17 cellular contexts compared by ENCODE assay signal in the genomic region with DNA sequence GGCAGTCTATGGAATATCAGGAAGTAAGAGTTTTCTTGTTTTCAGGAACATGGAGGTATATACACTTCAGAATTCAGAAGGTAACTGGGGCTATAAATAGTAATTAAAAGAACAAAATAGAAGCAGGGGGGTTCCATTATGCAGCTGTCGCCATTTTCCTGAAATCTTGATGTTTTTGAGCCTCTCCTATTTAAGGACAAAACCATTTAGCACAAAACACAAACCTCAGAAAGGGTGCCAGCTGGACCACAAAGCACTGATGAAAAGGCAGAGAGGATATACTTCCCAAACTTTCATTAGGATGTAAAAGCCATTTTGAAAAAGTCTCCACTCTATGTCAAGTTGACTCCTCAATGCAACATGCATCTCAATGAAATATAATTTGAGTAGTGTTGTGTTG. TPM values are rescaled to one million over a fixed set of nuclear protein-coding genes. Genes with fewer than 3 reads are reported as not detected.
DNase-seq lines count a peak whose midpoint lies in the region; ATAC-seq and TF ChIP-seq lines count a peak whose summit lies in the region.
"Had no signal": no experiment of that assay in that cellular context is flagged by ENCODE, and none has a peak within 500 bp of the region (broad histone marks: within the 10 kb centered on the region; RNA-seq: fewer than 3 reads in every experiment).

No MANE protein-coding gene starts in this region.

- no peaks in the 10 kb centered on the region for H3K9me3 Mint-ChIP-seq in activated CD8-positive, alpha-beta T cell treated with anti-CD3 and anti-CD28 coated beads for 36 hours
- H3K9me3 Mint-ChIP-seq in activated CD8-positive, alpha-beta T cell treated with anti-CD3 and anti-CD28 coated beads, Interleukin-2, amount 10 ng/mL, durations not matched to agents 7 days and 5 days (ENCODE audit: insufficient read depth), result no peaks in the 10 kb centered on the region
- no peaks in the 10 kb centered on the region; the same call in 2 of the 3 replicates for H3K9me3 Mint-ChIP-seq in GM23338
- H3K9me3 Mint-ChIP-seq: CD8-positive, alpha-beta memory T cell had no signal

- H3K79me2 ChIP-seq in GM23338 (replicated peaks; ENCODE audit: insufficient read depth), result peaks cover 35% of the 10 kb centered on the region

- H3K9me3 ChIP-seq in cardiac muscle cell (ENCODE audit: low read depth) (no peaks in the 10 kb centered on the region), heart left ventricle (no peaks in the 10 kb centered on the region), neutrophil (no peaks in the 10 kb centered on the region)
- H3K9me3 ChIP-seq: BLaER1, Caco-2 had no signal

- peak overlapping the region; percentile 8 for H3K27ac ChIP-seq in cardiac muscle cell
- H3K27ac ChIP-seq in heart left ventricle, result no peak overlapping the region
- H3K27ac ChIP-seq in GM23338 (ENCODE audit: low read depth), result peak overlapping the region; percentile 17
- peak overlapping the region; percentile 27 for H3K27ac ChIP-seq in neutrophil
- H3K27ac ChIP-seq: BLaER1 had no signal

- no peaks in the 10 kb centered on the region for H3K27me3 Mint-ChIP-seq in activated CD8-positive, alpha-beta T cell treated with anti-CD3 and anti-CD28 coated beads for 36 hours
- no peaks in the 10 kb centered on the region for H3K27me3 Mint-ChIP-seq in activated CD8-positive, alpha-beta T cell treated with anti-CD3 and anti-CD28 coated beads, Interleukin-2, amount 10 ng/mL, durations not matched to agents 7 days and 5 days (ENCODE audit: low read depth)
- peaks cover 22% of the 10 kb centered on the region for H3K27me3 Mint-ChIP-seq in GM23338 (ENCODE audit: insufficient read depth, low read depth, poor library complexity)
- H3K27me3 Mint-ChIP-seq: CD8-positive, alpha-beta memory T cell had no signal

- intact Hi-C loops in activated CD8-positive, alpha-beta T cell treated with anti-CD3 and anti-CD28 coated beads for 36 hours (cut with micrococcal nuclease), result no loop called here
- intact Hi-C loops in heart left ventricle (cut with DNase I), result no loop called here

- ATAC-seq in activated CD8-positive, alpha-beta T cell treated with anti-CD3 and anti-CD28 coated beads for 36 hours, result no peak
- ATAC-seq in activated CD8-positive, alpha-beta T cell treated with anti-CD3 and anti-CD28 coated beads, Interleukin-2, amount 10 ng/mL, durations not matched to agents 7 days and 5 days, result no peak
- ATAC-seq in heart left ventricle, result no peak
- ATAC-seq in GM23338, result no peak
- ATAC-seq in HG03571 (IDR thresholded peaks at IDR 0.05; ENCODE audit: unreplicated experiment), result no peak
- ATAC-seq: HCT116 had no signal

- H3K4me3 Mint-ChIP-seq in activated CD8-positive, alpha-beta T cell treated with anti-CD3 and anti-CD28 coated beads for 36 hours, result no peak overlapping the region
- no peak overlapping the region for H3K4me3 Mint-ChIP-seq in activated CD8-positive, alpha-beta T cell treated with anti-CD3 and anti-CD28 coated beads, Interleukin-2, amount 10 ng/mL, durations not matched to agents 7 days and 5 days
- no peak overlapping the region for H3K4me3 Mint-ChIP-seq in GM23338

- H4K20me1 ChIP-seq in GM23338 (replicated peaks; ENCODE audit: insufficient read depth), result peaks cover 71% of the 10 kb centered on the region

- CTCF ChIA-PET in activated CD8-positive, alpha-beta T cell treated with anti-CD3 and anti-CD28 coated beads for 36 hours (lab: Charles Lee), result no interaction called here
- CTCF ChIA-PET in activated CD8-positive, alpha-beta T cell treated with anti-CD3 and anti-CD28 coated beads, Interleukin-2, amount 10 ng/mL, durations not matched to agents 7 days and 5 days (lab: Charles Lee), result no interaction called here

- no peak for TF ChIP-seq CTCF in activated CD8-positive, alpha-beta T cell treated with anti-CD3 and anti-CD28 coated beads for 36 hours (IDR thresholded peaks at IDR 0.05)
- TF ChIP-seq CTCF in cardiac muscle cell (IDR thresholded peaks at IDR 0.05; ENCODE audit: low read depth, low read length) (no peak), heart left ventricle (IDR thresholded peaks at IDR 0.05) (no peak), GM23338 (conservative IDR thresholded peaks at IDR 0.05; ENCODE audit: low read depth in 2 of 2) (no peak), neutrophil (IDR thresholded peaks at IDR 0.05) (no peak)

- H3K4me1 ChIP-seq in cardiac muscle cell (ENCODE audit: low read depth) (peaks cover 7% of the 10 kb centered on the region), heart left ventricle (peaks cover 0 to 22% (median 12%) of the 10 kb centered on the region in 12 donors), GM23338 (ENCODE audit: insufficient read depth) (peaks cover 44% of the 10 kb centered on the region), neutrophil (ENCODE audit: control insufficient read depth in 1 of 2, insufficient read depth in 1 of 2, low read depth in 1 of 2, low read length in 1 of 2) (no peaks in the 10 kb centered on the region)
- H3K4me1 ChIP-seq: Caco-2 had no signal

- H3K27me3 ChIP-seq in cardiac muscle cell, result no peaks in the 10 kb centered on the region
- no peaks in the 10 kb centered on the region for H3K27me3 ChIP-seq in heart left ventricle
- no peaks in the 10 kb centered on the region for H3K27me3 ChIP-seq in GM23338 (ENCODE audit: insufficient read depth)
- no peaks in the 10 kb centered on the region for H3K27me3 ChIP-seq in neutrophil
- H3K27me3 ChIP-seq: BLaER1 had no signal

- H3K4me2 ChIP-seq in GM23338, result no peak overlapping the region
- H3K4me2 ChIP-seq: BLaER1 had no signal

- TF ChIP-seq POLR2A in heart left ventricle (IDR thresholded peaks at IDR 0.05), result no peak

- no peak overlapping the region for H2AFZ ChIP-seq in GM23338

- H3K4me3 ChIP-seq in cardiac muscle cell, result no peak overlapping the region
- H3K4me3 ChIP-seq in heart left ventricle, result no peak overlapping the region
- no peak overlapping the region for H3K4me3 ChIP-seq in GM23338
- H3K4me3 ChIP-seq in neutrophil (ENCODE audit: low read depth in 1 of 2, low read length in 1 of 2), result no peak overlapping the region
- H3K4me3 ChIP-seq: BLaER1 had no signal

- H3K27ac Mint-ChIP-seq in activated CD8-positive, alpha-beta T cell treated with anti-CD3 and anti-CD28 coated beads for 36 hours, result peak overlapping the region; percentile 42
- no peak overlapping the region for H3K27ac Mint-ChIP-seq in activated CD8-positive, alpha-beta T cell treated with anti-CD3 and anti-CD28 coated beads, Interleukin-2, amount 10 ng/mL, durations not matched to agents 7 days and 5 days
- H3K27ac Mint-ChIP-seq in GM23338, result no peak overlapping the region

- no peaks in the 10 kb centered on the region for H3K9me2 ChIP-seq in GM23338 (ENCODE audit: insufficient read depth)

- H3K36me3 ChIP-seq in cardiac muscle cell, result peaks cover 70% of the 10 kb centered on the region
- peaks cover 0 to 100% (median 96%) of the 10 kb centered on the region in 9 donors for H3K36me3 ChIP-seq in heart left ventricle
- peaks cover 69% of the 10 kb centered on the region for H3K36me3 ChIP-seq in GM23338 (ENCODE audit: insufficient read depth)
- peaks cover 97% of the 10 kb centered on the region for H3K36me3 ChIP-seq in neutrophil

- POLR2A ChIA-PET in activated CD8-positive, alpha-beta T cell treated with anti-CD3 and anti-CD28 coated beads for 36 hours (lab: Charles Lee), result no interaction called here
- POLR2A ChIA-PET in activated CD8-positive, alpha-beta T cell treated with anti-CD3 and anti-CD28 coated beads, Interleukin-2, amount 10 ng/mL, durations not matched to agents 7 days and 5 days (lab: Charles Lee), result no interaction called here

- peaks cover 60% of the 10 kb centered on the region for H3K4me1 Mint-ChIP-seq in activated CD8-positive, alpha-beta T cell treated with anti-CD3 and anti-CD28 coated beads for 36 hours (ENCODE audit: low read depth)
- peaks cover 20% of the 10 kb centered on the region for H3K4me1 Mint-ChIP-seq in activated CD8-positive, alpha-beta T cell treated with anti-CD3 and anti-CD28 coated beads, Interleukin-2, amount 10 ng/mL, durations not matched to agents 7 days and 5 days (ENCODE audit: low read depth)
- H3K4me1 Mint-ChIP-seq in GM23338, result peaks cover 77% of the 10 kb centered on the region

- no peak for DNase-seq in activated CD8-positive, alpha-beta T cell treated with anti-CD3 and anti-CD28 coated beads for 36 hours
- no peak for DNase-seq in activated CD8-positive, alpha-beta T cell treated with anti-CD3 and anti-CD28 coated beads, Interleukin-2, amount 10 ng/mL, durations not matched to agents 7 days and 5 days
- DNase-seq in cardiac muscle cell (ENCODE audit: low read depth in 1 of 2, low spot score in 1 of 2), result no peak
- no peak for DNase-seq in heart left ventricle
- no peak for DNase-seq in GM23338 (ENCODE audit: low spot score)
- DNase-seq in putamen (ENCODE audit: low spot score), result no peak
- DNase-seq: 8988T; AML-193; Caco-2; CD8-positive, alpha-beta memory T cell; DND-41; GDM1 had no signal

- peaks cover 75% of the 10 kb centered on the region for H3F3A ChIP-seq in GM23338 (replicated peaks; ENCODE audit: low read depth)

- WGBS in heart left ventricle, 4 donors, result 80 to 93% (median 88%) methylated on average over 1 of the region's 1 CpG

- H3K36me3 Mint-ChIP-seq in activated CD8-positive, alpha-beta T cell treated with anti-CD3 and anti-CD28 coated beads for 36 hours (ENCODE audit: low read depth), result peaks cover 90% of the 10 kb centered on the region
- H3K36me3 Mint-ChIP-seq in activated CD8-positive, alpha-beta T cell treated with anti-CD3 and anti-CD28 coated beads, Interleukin-2, amount 10 ng/mL, durations not matched to agents 7 days and 5 days (ENCODE audit: low read depth), result peaks cover 89% of the 10 kb centered on the region
- peaks cover 86% of the 10 kb centered on the region for H3K36me3 Mint-ChIP-seq in GM23338 (ENCODE audit: low read depth)

TF ChIP-seq in GM23338, 12 proteins besides CTCF, POLR2A, EP300 and RAD21 (continues in another document):
- TF ChIP-seq STAT1 (IDR thresholded peaks at IDR 0.05; ENCODE audit: unreplicated experiment), result no peak

RNA-seq across cellular contexts. Expression of gene OR5AU1, which starts 54.2 kb away (rescaled TPM):
- total RNA-seq in activated CD8-positive, alpha-beta T cell treated with anti-CD3 and anti-CD28 coated beads for 36 hours, result under 1 TPM in 1 of 2 experiments, not detected in 1; 0.07 TPM
- not detected for total RNA-seq in activated CD8-positive, alpha-beta T cell treated with anti-CD3 and anti-CD28 coated beads, Interleukin-2, amount 10 ng/mL, durations not matched to agents 7 days and 5 days
- total RNA-seq in cardiac muscle cell (not detected in 2 replicates), heart left ventricle (not detected)
- polyA plus RNA-seq in cardiac muscle cell (not detected in 2 replicates), heart left ventricle (not detected), GM23338 (2016; fragmentation: Nextera tagmentation; extraction: Ambion mirVana) (not detected in 2 replicates)
- total RNA-seq in GM23338 (2014; rRNA removed; shearing (Covaris generic)), result not detected in 2 replicates
- total RNA-seq: Caco-2; CD8-positive, alpha-beta memory T cell; HT-29 had no signal
- polyA plus RNA-seq: CD8-positive, alpha-beta memory T cell had no signal

RNA-seq across cellular contexts. Expression of gene HNRNPC, which starts 59.2 kb away (rescaled TPM):
- 1,000 to 10,000 TPM; 1,078 to 1,115 TPM for total RNA-seq in activated CD8-positive, alpha-beta T cell treated with anti-CD3 and anti-CD28 coated beads for 36 hours
- total RNA-seq in activated CD8-positive, alpha-beta T cell treated with anti-CD3 and anti-CD28 coated beads, Interleukin-2, amount 10 ng/mL, durations not matched to agents 7 days and 5 days, result 100 to 1,000 TPM; 768 to 782 TPM
- total RNA-seq in cardiac muscle cell (564 and 928 TPM in 2 replicates), heart left ventricle (100 to 1,000 TPM; 201 to 289 (median 249) TPM)
- polyA plus RNA-seq in cardiac muscle cell (650 and 986 TPM in 2 replicates), heart left ventricle (100 to 1,000 TPM; 255 to 389 TPM), GM23338 (2016; fragmentation: Nextera tagmentation; extraction: Ambion mirVana) (1,257 and 1,296 TPM in 2 replicates)
- total RNA-seq in GM23338 (2014; rRNA removed; shearing (Covaris generic)), result 1,259 and 1,323 TPM in 2 replicates

Comparison
In these comparisons a context has a peak if more than half of its experiments do, and no peak if none do; other contexts are left out.
1. H3K27ac ChIP-seq: peak in cardiac muscle cell (single experiment), GM23338 (single experiment) and neutrophil (single experiment); none in heart left ventricle (0 of 12).